20 cellular contexts compared by ENCODE assay signal in genomic region chr10:80988755-80989154, GRCh38.
DNase-seq lines count a peak whose midpoint lies in the region; ATAC-seq and TF ChIP-seq lines count a peak whose summit lies in the region.
"Had no signal": no experiment of that assay in that cellular context is flagged by ENCODE, and none has a peak within 500 bp of the region (broad histone marks: within the 10 kb centered on the region; RNA-seq: fewer than 3 reads in every experiment).

No MANE protein-coding gene starts in this region.

- no peak overlapping the region for H3K27ac ChIP-seq in colonic mucosa
- H3K27ac ChIP-seq: HL-60, RWPE1, SJCRH30 had no signal

- no peaks in the 10 kb centered on the region for H3K27me3 ChIP-seq in colonic mucosa
- H3K27me3 ChIP-seq: SJCRH30 had no signal

- no peak for DNase-seq in NCI-H128 (lab: John Stamatoyannopoulos, UW; ENCODE audit: unreplicated experiment)
- DNase-seq in stimulated activated CD8-positive, alpha-beta memory T cell treated with anti-CD3 and anti-CD28 coated beads, Interleukin-4, amount 100 ng/mL, for 48 hours = no peak
- no peak for DNase-seq in colonic mucosa
- DNase-seq: Calu3; CD4-positive, alpha-beta memory T cell; DMS79; MV-4-11; NCI-H1417 treated with DMSO at 0.1 percent for 48 hours; NCI-H1930; NCI-H2171; NCI-H82; PC-3; SJCRH30; T-helper 2 cell had no signal

- H3K9ac ChIP-seq in colonic mucosa (ENCODE audit: low read depth in 2 of 2, low read length in 2 of 2) = no peak overlapping the region

- H3K4me3 ChIP-seq in colonic mucosa = no peak overlapping the region
- H3K4me3 ChIP-seq: SJCRH30 had no signal

- ATAC-seq in GM18511 (IDR thresholded peaks at IDR 0.05; ENCODE audit: unreplicated experiment) (peak; percentile 61), GM19395 (IDR thresholded peaks at IDR 0.05; ENCODE audit: unreplicated experiment) (peak; percentile 65), HG03342 (IDR thresholded peaks at IDR 0.05; ENCODE audit: unreplicated experiment) (peak; percentile 70), GM21515 (IDR thresholded peaks at IDR 0.05; ENCODE audit: unreplicated experiment) (no peak)
- ATAC-seq: PC-3 had no signal

- TF ChIP-seq CTCF in colonic mucosa (IDR thresholded peaks at IDR 0.05) = no peak

- H3K4me1 ChIP-seq in colonic mucosa = no peaks in the 10 kb centered on the region
- H3K4me1 ChIP-seq: SJCRH30 had no signal

- intact Hi-C loops in colonic mucosa (cut with DNase I) = no loop called here

- H3K9me3 ChIP-seq in colonic mucosa = no peaks in the 10 kb centered on the region
- H3K9me3 ChIP-seq: SJCRH30 had no signal

- no peaks in the 10 kb centered on the region for H3K36me3 ChIP-seq in colonic mucosa
- H3K36me3 ChIP-seq: SJCRH30 had no signal
